18 cellular contexts compared by ENCODE assay signal in genomic region chr5:142486581-142486980, GRCh38.
DNase-seq lines count a peak whose midpoint lies in the region; ATAC-seq, FAIRE-seq and TF ChIP-seq lines count a peak whose summit lies in the region.
"Had no signal": no experiment of that assay in that cellular context is flagged by ENCODE, and none has a peak within 500 bp of the region (broad histone marks: within the 10 kb centered on the region; RNA-seq: fewer than 3 reads in every experiment).

No MANE protein-coding gene starts in this region.

- H4K5ac ChIP-seq in H1 (ENCODE audit: insufficient read length, low read depth, low read length): no peak overlapping the region

- POLR2A ChIA-PET in H1 (lab: Charles Lee; ENCODE audit: partially characterized antibody): no interaction called here

- H3K18ac ChIP-seq in H1 (ENCODE audit: extremely low read depth, low read length) (no peak overlapping the region), neuronal stem cell (ENCODE audit: low read length) (no peak overlapping the region)

- WGBS in H1 (ENCODE audit: extremely low coverage in 1 of 2, insufficient coverage in 1 of 2, insufficient read length in 1 of 2, insufficient replicate concordance in 2 of 2, low coverage in 1 of 2, low lambda C conversion rate in 2 of 2, missing lambda C conversion rate in 1 of 2), 2 experiments: 93% methylated on average over 2 of the region's 2 CpGs; no CpG with 5 or more reads in 1 of the 2 experiments
- no CpG with 5 or more reads among the region's 2 CpGs for WGBS in neuronal stem cell (ENCODE audit: extremely low coverage in 2 of 2, insufficient read length in 2 of 2, insufficient replicate concordance in 1 of 2), 2 donors

- no peak for TF ChIP-seq EP300 in H1 (IDR thresholded peaks at IDR 0.05; ENCODE audit: borderline replicate concordance in 1 of 2, low read depth in 2 of 2, low read length in 2 of 2)

- no peak overlapping the region for H3K56ac ChIP-seq in H1 (replicated peaks; ENCODE audit: insufficient read length, low read depth, low read length)

- H2BK5ac ChIP-seq in H1 (ENCODE audit: low read depth, low read length): no peak overlapping the region
- H2BK5ac ChIP-seq in neuronal stem cell (ENCODE audit: low read length): no peak overlapping the region

- no peaks in the 10 kb centered on the region; the same call in 1 of the 2 replicates for H3K23me2 ChIP-seq in H1 (ENCODE audit: low read depth, low read length)

- H4K91ac ChIP-seq in H1 (replicated peaks; ENCODE audit: insufficient read length, low read length) (no peak overlapping the region), neuronal stem cell (ENCODE audit: low read depth, low read length, poor library complexity) (no peak overlapping the region)

- H2AK5ac ChIP-seq in H1 (ENCODE audit: low read depth, low read length) (no peak overlapping the region), neuronal stem cell (ENCODE audit: low read depth, low read length) (no peak overlapping the region)

- no peak overlapping the region for H2BK20ac ChIP-seq in H1 (ENCODE audit: low read length)

- H3K23ac ChIP-seq in H1 (ENCODE audit: insufficient read length) (no peak overlapping the region), neuronal stem cell (ENCODE audit: low read depth, low read length, poor library complexity) (no peak overlapping the region)

- H2BK15ac ChIP-seq in H1 (ENCODE audit: low read length) (0 out of 2 replicates have a peak overlapping the region, but pooled peaks have one; percentile 53), neuronal stem cell (ENCODE audit: low read length) (no peak overlapping the region)

- H3K9ac ChIP-seq in H1 (replicated peaks in 1 of 4; ENCODE audit: extremely low read depth in 1 of 4, low read depth in 3 of 4, low read length in 3 of 4): no peak overlapping the region
- no peak overlapping the region for H3K9ac ChIP-seq in neuronal stem cell (ENCODE audit: low read depth, low read length, poor library complexity)

- CTCF ChIA-PET in H1 (lab: Charles Lee; ENCODE audit: partially characterized antibody): interaction anchor here (1.2 to 1.4 kb wide), 2 partner anchors 12 to 119 kb away, joined by 3 to 4 read pairs; no protein-coding TSS in a partner anchor

- TF ChIP-seq POLR2A in H1 (IDR thresholded peaks at IDR 0.05; ENCODE audit: control extremely low read depth in 1 of 2, low read depth in 2 of 2, low read length in 2 of 2): no peak

- H3K14ac ChIP-seq in H1 (ENCODE audit: insufficient read length) (no peak overlapping the region), neuronal stem cell (ENCODE audit: low read length) (no peak overlapping the region)

- no peak overlapping the region for H3K27ac ChIP-seq in H1 (ENCODE audit: low read depth, low read length)
- no peak overlapping the region for H3K27ac ChIP-seq in neuronal stem cell (replicated peaks; ENCODE audit: low read length)
- H3K27ac ChIP-seq: colonic mucosa, sigmoid colon, suprapubic skin had no signal

- no peak for TF ChIP-seq CTCF in H1 (IDR thresholded peaks at IDR 0.05; ENCODE audit: control extremely low read depth in 1 of 3, insufficient read depth in 1 of 3, low read depth in 1 of 3, low read length in 3 of 3)

- H3K9me3 ChIP-seq in H1 (ENCODE audit: insufficient read depth in 2 of 2, low read depth in 1 of 2, low read length in 1 of 2) (no peaks in the 10 kb centered on the region), neuronal stem cell (replicated peaks in 1 of 2; ENCODE audit: control insufficient read depth in 2 of 2, insufficient read depth in 1 of 2, low read depth in 1 of 2, low read length in 2 of 2) (peaks cover 2% of the 10 kb centered on the region in 2 donors)
- H3K9me3 ChIP-seq: colonic mucosa, sigmoid colon, suprapubic skin had no signal

- no peaks in the 10 kb centered on the region for H3K79me2 ChIP-seq in H1 (ENCODE audit: control insufficient read depth in 1 of 2, insufficient read depth in 2 of 2, low read length in 2 of 2)

- no peak for ATAC-seq in GM21737 (IDR thresholded peaks at IDR 0.05; ENCODE audit: unreplicated experiment)
- no peak for ATAC-seq in HG03108 (IDR thresholded peaks at IDR 0.05; ENCODE audit: unreplicated experiment)

- H4K8ac ChIP-seq in H1 (ENCODE audit: extremely low read depth, insufficient read depth, low read length): no peak overlapping the region
- H4K8ac ChIP-seq in neuronal stem cell (ENCODE audit: low read depth, low read length): no peak overlapping the region

- H3K36me3 ChIP-seq in H1 (ENCODE audit: control insufficient read depth in 2 of 4, insufficient read depth in 4 of 4, low read length in 3 of 4) (no peaks in the 10 kb centered on the region), neuronal stem cell (replicated peaks in 1 of 2; ENCODE audit: control insufficient read depth in 2 of 2, insufficient read depth in 2 of 2, low read length in 2 of 2) (no peaks in the 10 kb centered on the region)
- H3K36me3 ChIP-seq: colonic mucosa, sigmoid colon, suprapubic skin had no signal

- TF ChIP-seq RAD21 in H1 (IDR thresholded peaks at IDR 0.05 in 1 of 2, conservative IDR thresholded peaks at IDR 0.05 in 1 of 2; ENCODE audit: low read depth in 2 of 2, low read length in 2 of 2): no peak

- FAIRE-seq in H1 (lab: Jason Lieb, UNC): no peak
- FAIRE-seq: endothelial cell of umbilical vein had no signal

- H3K4me2 ChIP-seq in H1 (ENCODE audit: insufficient read depth in 1 of 2, low read depth in 2 of 2, low read length in 2 of 2): no peak overlapping the region
- H3K4me2 ChIP-seq in neuronal stem cell (ENCODE audit: insufficient read depth, low read length, poor library complexity, severe bottlenecking): no peak overlapping the region

- H4K20me1 ChIP-seq in H1 (replicated peaks in 1 of 2; ENCODE audit: control insufficient read depth in 1 of 2, insufficient read depth in 2 of 2, low read length in 2 of 2): no peaks in the 10 kb centered on the region

- H2BK120ac ChIP-seq in H1 (replicated peaks; ENCODE audit: low read depth, low read length) (no peak overlapping the region), neuronal stem cell (ENCODE audit: low read depth, low read length) (no peak overlapping the region)

- H2BK12ac ChIP-seq in H1 (ENCODE audit: low read depth, low read length): no peak overlapping the region
- H2BK12ac ChIP-seq in neuronal stem cell (ENCODE audit: low read length): no peak overlapping the region

- H3K79me1 ChIP-seq in H1 (ENCODE audit: low read depth, low read length) (no peaks in the 10 kb centered on the region), neuronal stem cell (ENCODE audit: low read depth, low read length) (no peaks in the 10 kb centered on the region)

- no peak overlapping the region for H2AFZ ChIP-seq in H1 (ENCODE audit: low read length)
- H2AFZ ChIP-seq in neuronal stem cell (ENCODE audit: low read length): no peak overlapping the region

- peak overlapping the region; percentile 27 for H3K4ac ChIP-seq in H1 (replicated peaks; ENCODE audit: insufficient read length, low read depth, low read length)
- H3K4ac ChIP-seq in neuronal stem cell (ENCODE audit: low read length): no peak overlapping the region

- H3K4me1 ChIP-seq in H1 (replicated peaks in 1 of 4; ENCODE audit: control insufficient read depth in 3 of 4, insufficient read depth in 4 of 4, low read length in 3 of 4) (peaks cover 0 to 4% (median 2%) of the 10 kb centered on the region in 4 experiments; a peak in 3 of 7 replicates), neuronal stem cell (ENCODE audit: control insufficient read depth in 2 of 2, insufficient read depth in 1 of 2, low read depth in 1 of 2, low read length in 2 of 2) (peaks cover 6 to 11% of the 10 kb centered on the region in 2 donors)
- H3K4me1 ChIP-seq: colonic mucosa, sigmoid colon, suprapubic skin had no signal

- H3K4me3 ChIP-seq in H1 (ENCODE audit: extremely low read depth in 1 of 4, insufficient read depth in 2 of 4, low read depth in 3 of 4, low read length in 4 of 4) (no peak overlapping the region), neuronal stem cell (ENCODE audit: low read length in 2 of 2) (no peak overlapping the region)
- H3K4me3 ChIP-seq: colonic mucosa, sigmoid colon, suprapubic skin had no signal

- peak; percentile 3 for DNase-seq in DMS53 treated with DMSO at 0.1 percent for 48 hours (lab: John Stamatoyannopoulos, UW; ENCODE audit: unreplicated experiment)
- peak; percentile 68 for DNase-seq in M059J (ENCODE audit: low read depth)
- no peak for DNase-seq in H1 (ENCODE audit: low read depth in 1 of 2, low spot score in 2 of 2)
- peak; percentile 79 for DNase-seq in myocyte (ENCODE audit: low read depth)
- no peak for DNase-seq in neuronal stem cell (ENCODE audit: low spot score)
- DNase-seq in GM19238 (ENCODE audit: insufficient read length, low spot score): no peak
- DNase-seq: activated CD4-positive, CD25-positive, alpha-beta regulatory T cell treated with anti-CD3 and anti-CD28 coated beads, Interleukin-2, amount 50 U/mL, for 72 hours; colonic mucosa; hippocampal formation; KG1; NK-92 treated with Interleukin-12 subunit alpha and Interleukin-12 subunit beta, amount 100 ng/mL, for 24 hours; SHP77 treated with DMSO at 0.1 percent for 48 hours; sigmoid colon; stimulated activated CD4-positive, alpha-beta T cell treated with anti-CD3 and anti-CD28 coated beads, Interleukin-2, amount 100 ng/mL, for 48 hours had no signal

- H3K27me3 ChIP-seq in H1 (replicated peaks in 1 of 4; ENCODE audit: control insufficient read depth in 3 of 4, extremely low read depth in 1 of 4, insufficient read depth in 3 of 4, low read length in 3 of 4) (no peaks in the 10 kb centered on the region), neuronal stem cell (ENCODE audit: control insufficient read depth in 3 of 3, insufficient read depth in 3 of 3, low read depth in 1 of 3, low read length in 3 of 3) (peaks cover 0 to 4% (median 0%) of the 10 kb centered on the region in 3 experiments)
- H3K27me3 ChIP-seq: colonic mucosa, sigmoid colon, suprapubic skin had no signal

TF ChIP-seq in H1, 55 proteins besides CTCF, POLR2A, EP300 and RAD21 (continues in another document):
- TF ChIP-seq SIN3A (conservative IDR thresholded peaks at IDR 0.05 in 1 of 2, IDR thresholded peaks at IDR 0.05 in 1 of 2; ENCODE audit: low read depth in 1 of 2, low read length in 2 of 2): no peak
- TF ChIP-seq YY1 (IDR thresholded peaks at IDR 0.05; ENCODE audit: low read depth, low read length): no peak
- no peak for TF ChIP-seq JUN (IDR thresholded peaks at IDR 0.05; ENCODE audit: low read depth, low read length)
- no peak for TF ChIP-seq SP2 (IDR thresholded peaks at IDR 0.05; ENCODE audit: low read length)
- no peak for TF ChIP-seq CEBPB (IDR thresholded peaks at IDR 0.05; ENCODE audit: low read depth, low read length)
- TF ChIP-seq CBX8 (IDR thresholded peaks at IDR 0.05; ENCODE audit: borderline replicate concordance, low read depth, low read length): no peak
- TF ChIP-seq HDAC2 (IDR thresholded peaks at IDR 0.05; ENCODE audit: borderline replicate concordance in 1 of 2, low read depth in 2 of 2, low read length in 2 of 2): no peak
- TF ChIP-seq MAX (IDR thresholded peaks at IDR 0.05): no peak
- no peak for TF ChIP-seq SAP30 (IDR thresholded peaks at IDR 0.05; ENCODE audit: insufficient read depth, insufficient replicate concordance, low read length)
- TF ChIP-seq SP4 (IDR thresholded peaks at IDR 0.05; ENCODE audit: low read length): no peak

Comparison
In these comparisons a context has a peak if more than half of its experiments do, and no peak if none do; other contexts are left out.
1. DNase-seq: peak in DMS53 treated with DMSO at 0.1 percent for 48 hours (single experiment), M059J (single experiment) and myocyte (single experiment); none in H1 (0 of 2), neuronal stem cell (single experiment) and GM19238 (single experiment).